22 cellular contexts compared by ENCODE assay signal in the genomic region with DNA sequence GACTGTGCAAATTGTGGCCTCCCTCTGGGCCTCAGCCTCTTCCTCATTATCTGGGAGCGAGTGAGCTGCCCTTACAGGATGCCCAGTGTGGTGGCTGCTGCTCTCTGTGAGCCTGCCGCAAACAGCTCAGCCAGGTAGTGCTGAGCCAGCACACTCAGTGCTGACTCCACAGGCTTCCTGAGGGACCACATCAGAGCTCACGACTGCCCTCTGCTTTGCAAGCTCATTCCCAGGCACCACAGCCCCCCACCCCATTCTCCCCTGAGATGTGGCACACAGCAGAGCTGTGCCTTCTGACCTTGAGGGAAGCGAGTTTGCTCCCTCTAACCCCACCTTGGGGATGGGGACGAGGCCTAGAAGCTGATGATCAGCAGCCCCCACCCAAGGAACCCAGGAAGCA.
"Had no signal": no experiment of that assay in that cellular context is flagged by ENCODE, and none has a peak within 500 bp of the region (broad histone marks: within the 10 kb centered on the region; RNA-seq: fewer than 3 reads in every experiment).

No MANE protein-coding gene starts in this region.

- H3K4me1 Mint-ChIP-seq: activated CD4-positive, alpha-beta T cell treated with anti-CD3 and anti-CD28 coated beads, Interleukin-2, amount 10 ng/mL, durations not matched to agents 7 days and 5 days; central memory CD8-positive, alpha-beta T cell; T-helper 17 cell had no signal

- H3K4me3 Mint-ChIP-seq: activated CD4-positive, alpha-beta memory T cell treated with anti-CD3 and anti-CD28 coated beads for 36 hours; activated CD4-positive, alpha-beta T cell treated with anti-CD3 and anti-CD28 coated beads, Interleukin-2, amount 10 ng/mL, durations not matched to agents 7 days and 5 days; activated naive CD4-positive, alpha-beta T cell treated with anti-CD3 and anti-CD28 coated beads for 36 hours; activated naive CD8-positive, alpha-beta T cell; activated T-cell treated with anti-CD3 and anti-CD28 coated beads, Interleukin-2, amount 50 U/mL, for 4 hours; brain; central memory CD8-positive, alpha-beta T cell; T-helper 17 cell had no signal

- H3K27me3 Mint-ChIP-seq: activated CD4-positive, alpha-beta memory T cell treated with anti-CD3 and anti-CD28 coated beads for 36 hours; activated CD4-positive, alpha-beta T cell treated with anti-CD3 and anti-CD28 coated beads, Interleukin-2, amount 10 ng/mL, durations not matched to agents 7 days and 5 days; brain; central memory CD8-positive, alpha-beta T cell; T-helper 17 cell had no signal

- H3K36me3 Mint-ChIP-seq: activated CD4-positive, alpha-beta memory T cell treated with anti-CD3 and anti-CD28 coated beads for 36 hours; activated naive CD8-positive, alpha-beta T cell; brain had no signal

- H3K9me3 Mint-ChIP-seq: activated CD4-positive, alpha-beta memory T cell treated with anti-CD3 and anti-CD28 coated beads for 36 hours had no signal

- ATAC-seq: activated T-cell treated with anti-CD3 and anti-CD28 coated beads, Interleukin-2, amount 50 U/mL, for 4 hours; PC-3; T-helper 17 cell had no signal

- H3K27ac Mint-ChIP-seq: activated CD4-positive, alpha-beta memory T cell treated with anti-CD3 and anti-CD28 coated beads for 36 hours; activated CD4-positive, alpha-beta T cell treated with anti-CD3 and anti-CD28 coated beads, Interleukin-2, amount 10 ng/mL, durations not matched to agents 7 days and 5 days; activated naive CD4-positive, alpha-beta T cell treated with anti-CD3 and anti-CD28 coated beads for 36 hours; activated naive CD8-positive, alpha-beta T cell; brain; T-helper 17 cell had no signal

- DNase-seq: activated CD4-positive, alpha-beta memory T cell treated with anti-CD3 and anti-CD28 coated beads for 36 hours; activated CD4-positive, alpha-beta T cell treated with anti-CD3 and anti-CD28 coated beads, Interleukin-2, amount 10 ng/mL, durations not matched to agents 7 days and 5 days; activated CD4-positive, CD25-positive, alpha-beta regulatory T cell; activated CD8-positive, alpha-beta memory T cell treated with anti-CD3 and anti-CD28 coated beads for 24 hours; activated effector memory CD4-positive, alpha-beta T cell treated with anti-CD3 and anti-CD28 coated beads, Interleukin-2, amount 50 U/mL, for 16 hours; activated naive CD4-positive, alpha-beta T cell treated with anti-CD3 and anti-CD28 coated beads for 36 hours; activated T-cell treated with anti-CD3 and anti-CD28 coated beads, Interleukin-2, amount 50 U/mL, for 4 hours; amygdala; KG1; NCI-H1092 treated with DMSO at 0.1 percent for 48 hours; NCI-H1417 treated with DMSO at 0.1 percent for 48 hours; NCI-H1694; NCI-H2029; NCI-H446; NCI-H524; PC-3; SIG-M5; T-helper 17 cell; T-helper 9 cell had no signal
